ENCODE assay signal across 8 cellular contexts in genomic region chr12:119659289-119659897, GRCh38. TPM values are rescaled to one million over a fixed set of nuclear protein-coding genes. Genes with fewer than 3 reads are reported as not detected.
DNase-seq lines count a peak whose midpoint lies in the region; ATAC-seq, FAIRE-seq and TF ChIP-seq lines count a peak whose summit lies in the region.

No MANE protein-coding gene starts in this region.

- no peak for TF ChIP-seq POLR2A in sigmoid colon (IDR thresholded peaks at IDR 0.05)

- H3K4me3 ChIP-seq in fibroblast of lung (replicated peaks in 1 of 4; ENCODE audit: control extremely low read depth in 1 of 4, insufficient read depth in 1 of 4, low read depth in 3 of 4, low read length in 4 of 4) (no peak overlapping the region), sigmoid colon (no peak overlapping the region)

- FAIRE-seq in GM18507 (lab: Jason Lieb, UNC), result peak; percentile 63

- TF ChIP-seq EP300 in sigmoid colon (IDR thresholded peaks at IDR 0.05), result no peak

- DNase-seq in GM18507 (ENCODE audit: extremely low spot score, insufficient read length, low read depth) (no peak), NCI-H146 (lab: John Stamatoyannopoulos, UW) (peak; percentile 47), fibroblast of lung (ENCODE audit: low read depth in 2 of 2) (peak in 1 of 2 donors; percentile 34), sigmoid colon (no peak)
- peak; percentile 38 for DNase-seq in activated CD4-positive, alpha-beta T cell treated with anti-CD3 and anti-CD28 coated beads, Interleukin-2, amount 50 U/mL, for 1 hour

- no peaks in the 10 kb centered on the region for H3K79me2 ChIP-seq in fibroblast of lung (ENCODE audit: control insufficient read depth, insufficient read depth, low read length)

- peak; percentile 88 for TF ChIP-seq CTCF in C4-2B (conservative IDR thresholded peaks at IDR 0.05)
- TF ChIP-seq CTCF in fibroblast of lung (conservative IDR thresholded peaks at IDR 0.05 in 1 of 2, IDR thresholded peaks at IDR 0.05 in 1 of 2; ENCODE audit: low read depth in 1 of 2, low read length in 2 of 2), result peak; percentile 97 to 99
- TF ChIP-seq CTCF in sigmoid colon (IDR thresholded peaks at IDR 0.05), result peak; percentile 27 to 92 (median 54)

- H3K9ac ChIP-seq in fibroblast of lung (ENCODE audit: insufficient read depth, low read length), result no peak overlapping the region

- H3K27me3 ChIP-seq in fibroblast of lung (ENCODE audit: control insufficient read depth, insufficient read depth, low read length) (no peaks in the 10 kb centered on the region), sigmoid colon (no peaks in the 10 kb centered on the region)

- H3K9me3 ChIP-seq in fibroblast of lung (ENCODE audit: control insufficient read depth, insufficient read depth, low read depth, low read length), result no peaks in the 10 kb centered on the region
- H3K9me3 ChIP-seq in sigmoid colon, result peaks cover 0 to 2% (median under 1%) of the 10 kb centered on the region in 4 donors

- H3K4me1 ChIP-seq in fibroblast of lung (ENCODE audit: control insufficient read depth, extremely low read depth, insufficient read depth, low read length) (no peaks in the 10 kb centered on the region), sigmoid colon (no peaks in the 10 kb centered on the region)

- 51 to 54% methylated on average over 6 of the region's 6 CpGs for WGBS in sigmoid colon, 2 donors

- no peak overlapping the region for H3K27ac ChIP-seq in C4-2B
- no peak overlapping the region for H3K27ac ChIP-seq in fibroblast of lung (ENCODE audit: insufficient read depth, low read length)
- H3K27ac ChIP-seq in sigmoid colon, result no peak overlapping the region

- ATAC-seq in HG02938 (IDR thresholded peaks at IDR 0.05; ENCODE audit: unreplicated experiment) (no peak), HG02623 (IDR thresholded peaks at IDR 0.05; ENCODE audit: unreplicated experiment) (no peak)

- H3K4me2 ChIP-seq in fibroblast of lung (ENCODE audit: extremely low read depth, insufficient read depth, low read length), result no peak overlapping the region

- no peaks in the 10 kb centered on the region for H3K36me3 ChIP-seq in fibroblast of lung (ENCODE audit: control insufficient read depth, insufficient read depth, low read length)
- no peaks in the 10 kb centered on the region for H3K36me3 ChIP-seq in sigmoid colon

- intact Hi-C loops in sigmoid colon (cut with DNase I), result no loop called here

- H2AFZ ChIP-seq in fibroblast of lung (ENCODE audit: low read length), result no peak overlapping the region

- no peaks in the 10 kb centered on the region for H4K20me1 ChIP-seq in fibroblast of lung (ENCODE audit: control insufficient read depth, extremely low read depth, insufficient read depth, low read length)

RNA-seq across cellular contexts. Expression of gene PRKAB1, which starts 8.5 kb away (rescaled TPM):
- 14.6 and 17.0 TPM in 2 replicates for total RNA-seq in fibroblast of lung
- 23.8 and 28.7 TPM in 2 replicates for polyA plus RNA-seq in fibroblast of lung
- 14.1 and 14.2 TPM in 2 replicates for polyA plus RNA-seq in fibroblast of lung (2012)
- 16.5 and 18.0 TPM in 2 replicates for polyA minus RNA-seq in fibroblast of lung (ENCODE audit: low replicate concordance)
- 10 to 100 TPM; 18.5 to 44.3 (median 19.7) TPM for total RNA-seq in sigmoid colon
- 10 to 100 TPM; 31.4 to 52.5 (median 52.3) TPM for polyA plus RNA-seq in sigmoid colon

Comparison
In these comparisons a context has a peak if more than half of its experiments do, and no peak if none do; other contexts are left out.
1. DNase-seq: peak in NCI-H146 (single experiment) and activated CD4-positive, alpha-beta T cell treated with anti-CD3 and anti-CD28 coated beads, Interleukin-2, amount 50 U/mL, for 1 hour (single experiment); none in GM18507 (single experiment) and sigmoid colon (single experiment).
2. Peak in every context shown above with its lines, with median percentiles within 50 percentile points of each other: CTCF ChIP-seq.